In genomic region chrX:73581002-73581628, GRCh38 we compare ENCODE assay signal across 1 cellular context.
TF ChIP-seq lines count a peak whose summit lies in the region.

No MANE protein-coding gene starts in this region.

TF ChIP-seq in HEK293, 187 proteins besides CTCF, POLR2A, EP300 and RAD21 (continued from another document):
- TF ChIP-seq ATF2 (tag by site-specific recombination; IDR thresholded peaks at IDR 0.05; ENCODE audit: low read depth) = no peak
- TF ChIP-seq IKZF3 (tag by site-specific recombination; IDR thresholded peaks at IDR 0.05) = peak; percentile 35; the same call in 1 of the 2 replicates
- TF ChIP-seq ZSCAN30 (tag by site-specific recombination; IDR thresholded peaks at IDR 0.05) = 0 out of 2 replicates have a peak, but pooled peaks have one; percentile 22
- TF ChIP-seq, protein P1, sequence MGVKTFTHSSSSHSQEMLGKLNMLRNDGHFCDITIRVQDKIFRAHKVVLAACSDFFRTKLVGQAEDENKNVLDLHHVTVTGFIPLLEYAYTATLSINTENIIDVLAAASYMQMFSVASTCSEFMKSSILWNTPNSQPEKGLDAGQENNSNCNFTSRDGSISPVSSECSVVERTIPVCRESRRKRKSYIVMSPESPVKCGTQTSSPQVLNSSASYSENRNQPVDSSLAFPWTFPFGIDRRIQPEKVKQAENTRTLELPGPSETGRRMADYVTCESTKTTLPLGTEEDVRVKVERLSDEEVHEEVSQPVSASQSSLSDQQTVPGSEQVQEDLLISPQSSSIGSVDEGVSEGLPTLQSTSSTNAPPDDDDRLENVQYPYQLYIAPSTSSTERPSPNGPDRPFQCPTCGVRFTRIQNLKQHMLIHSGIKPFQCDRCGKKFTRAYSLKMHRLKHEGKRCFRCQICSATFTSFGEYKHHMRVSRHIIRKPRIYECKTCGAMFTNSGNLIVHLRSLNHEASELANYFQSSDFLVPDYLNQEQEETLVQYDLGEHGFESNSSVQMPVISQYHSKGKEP (tag by site-specific recombination; IDR thresholded peaks at IDR 0.05) = peak; percentile 62
- TF ChIP-seq PRDM1 (tag by site-specific recombination; IDR thresholded peaks at IDR 0.05) = peak; percentile 61; the same call in 1 of the 2 replicates
- TF ChIP-seq MZF1 (tag by site-specific recombination; IDR thresholded peaks at IDR 0.05; ENCODE audit: borderline replicate concordance) = peak; percentile 100
- no peak for TF ChIP-seq ZNF677 (tag by site-specific recombination; IDR thresholded peaks at IDR 0.05)
- peak; percentile 89 for TF ChIP-seq PRDM4 (tag by site-specific recombination; IDR thresholded peaks at IDR 0.05)
- TF ChIP-seq ZNF580 (tag by site-specific recombination; IDR thresholded peaks at IDR 0.05) = peak; percentile 59; the same call in 1 of the 2 replicates
